In genomic region chr16:87333581-87334331, GRCh38 we compare ENCODE assay signal across 1 cellular context.
TF ChIP-seq lines count a peak whose summit lies in the region.

No MANE protein-coding gene starts in this region.

TF ChIP-seq in GM12878, 131 proteins besides CTCF, POLR2A, EP300 and RAD21:
- TF ChIP-seq MLLT1 (IDR thresholded peaks at IDR 0.05) (no peak), ZNF592 (IDR thresholded peaks at IDR 0.05) (no peak), CEBPZ (IDR thresholded peaks at IDR 0.05; ENCODE audit: low read depth, low read length) (no peak), ZBTB33 (IDR thresholded peaks at IDR 0.05) (no peak), ZNF217 (IDR thresholded peaks at IDR 0.05) (no peak), ASH2L (IDR thresholded peaks at IDR 0.05; ENCODE audit: borderline replicate concordance, low read depth) (no peak), EGR1 (IDR thresholded peaks at IDR 0.05; ENCODE audit: borderline replicate concordance in 1 of 2, low read depth in 2 of 2, low read length in 2 of 2) (no peak), SPI1 (IDR thresholded peaks at IDR 0.05; ENCODE audit: borderline replicate concordance, insufficient read depth, low read depth, low read length) (no peak), TCF12 (IDR thresholded peaks at IDR 0.05; ENCODE audit: low read depth, low read length) (no peak), MTA2 (IDR thresholded peaks at IDR 0.05; ENCODE audit: low read depth) (no peak), ZBTB4 (CRISPR knock-in tag; IDR thresholded peaks at IDR 0.05) (no peak)
TF ChIP-seq in GM12878: peak in this region for 0.
